Comparison of ENCODE assay signal across 19 cellular contexts in genomic region chr4:128521634-128522253, GRCh38.
DNase-seq lines count a peak whose midpoint lies in the region; ATAC-seq and TF ChIP-seq lines count a peak whose summit lies in the region.
"Had no signal": no experiment of that assay in that cellular context is flagged by ENCODE, and none has a peak within 500 bp of the region (broad histone marks: within the 10 kb centered on the region; RNA-seq: fewer than 3 reads in every experiment).

No MANE protein-coding gene starts in this region.

- H3K27ac Mint-ChIP-seq in CD8-positive, alpha-beta memory T cell = no peak overlapping the region
- H3K27ac Mint-ChIP-seq in stimulated activated naive CD8-positive, alpha-beta T cell treated with anti-CD3 and anti-CD28 coated beads, Interleukin-15, amount 100 ng/mL, for 72 hours = no peak overlapping the region
- H3K27ac Mint-ChIP-seq: activated CD4-positive, alpha-beta memory T cell treated with anti-CD3 and anti-CD28 coated beads, Interleukin-2, amount 10 ng/mL, durations not matched to agents 7 days and 5 days; memory B cell had no signal

- H3K4me3 Mint-ChIP-seq in CD8-positive, alpha-beta memory T cell = no peak overlapping the region
- H3K4me3 Mint-ChIP-seq in stimulated activated naive CD8-positive, alpha-beta T cell treated with anti-CD3 and anti-CD28 coated beads, Interleukin-15, amount 100 ng/mL, for 72 hours = no peak overlapping the region
- H3K4me3 Mint-ChIP-seq: activated CD4-positive, alpha-beta memory T cell treated with anti-CD3 and anti-CD28 coated beads, Interleukin-2, amount 10 ng/mL, durations not matched to agents 7 days and 5 days; memory B cell had no signal

- H3K27me3 ChIP-seq in right cardiac atrium (ENCODE audit: control insufficient read depth, insufficient read depth) (no peaks in the 10 kb centered on the region), hepatocyte (no peaks in the 10 kb centered on the region), aorta (ENCODE audit: control insufficient read depth in 1 of 2, insufficient read depth in 2 of 2, low read length in 1 of 2) (no peaks in the 10 kb centered on the region)
- H3K27me3 ChIP-seq in CD8-positive, alpha-beta memory T cell (ENCODE audit: insufficient read depth, low read length, poor library complexity, severe bottlenecking) = no peaks in the 10 kb centered on the region
- H3K27me3 ChIP-seq: cardiac muscle cell, tibial nerve had no signal

- H4K20me1 ChIP-seq in hepatocyte (ENCODE audit: insufficient read depth, poor library complexity, severe bottlenecking) = no peaks in the 10 kb centered on the region

- H3K4me3 ChIP-seq in right cardiac atrium (ENCODE audit: low read length) (no peak overlapping the region), astrocyte of the spinal cord (ENCODE audit: low read depth, low read length) (no peak overlapping the region), hepatocyte (no peak overlapping the region), aorta (ENCODE audit: low read length in 2 of 2) (no peak overlapping the region)
- H3K4me3 ChIP-seq in CD8-positive, alpha-beta memory T cell (ENCODE audit: low read length) = no peak overlapping the region
- H3K4me3 ChIP-seq: cardiac muscle cell, tibial nerve had no signal

- no peaks in the 10 kb centered on the region for H3K9me3 Mint-ChIP-seq in CD8-positive, alpha-beta memory T cell
- H3K9me3 Mint-ChIP-seq in stimulated activated naive CD8-positive, alpha-beta T cell treated with anti-CD3 and anti-CD28 coated beads, Interleukin-15, amount 100 ng/mL, for 72 hours = no peaks in the 10 kb centered on the region
- H3K9me3 Mint-ChIP-seq: activated CD4-positive, alpha-beta memory T cell treated with anti-CD3 and anti-CD28 coated beads, Interleukin-2, amount 10 ng/mL, durations not matched to agents 7 days and 5 days; memory B cell had no signal

- H3K4me1 ChIP-seq in right cardiac atrium (ENCODE audit: control insufficient read depth, insufficient read depth, low read length) (peaks cover 10% of the 10 kb centered on the region), hepatocyte (ENCODE audit: insufficient read depth) (peaks cover 43% of the 10 kb centered on the region), aorta (ENCODE audit: control insufficient read depth in 1 of 2, insufficient read depth in 2 of 2, low read length in 2 of 2) (peaks cover 8 to 9% of the 10 kb centered on the region in 2 donors)
- H3K4me1 ChIP-seq in CD8-positive, alpha-beta memory T cell (ENCODE audit: insufficient read depth, low read length) = no peaks in the 10 kb centered on the region

- H3K27me3 Mint-ChIP-seq in CD8-positive, alpha-beta memory T cell = peaks cover 6 to 34% of the 10 kb centered on the region in 2 donors
- peaks cover 10% of the 10 kb centered on the region for H3K27me3 Mint-ChIP-seq in stimulated activated naive CD8-positive, alpha-beta T cell treated with anti-CD3 and anti-CD28 coated beads, Interleukin-15, amount 100 ng/mL, for 72 hours

- H3K9me3 ChIP-seq in right cardiac atrium (ENCODE audit: control insufficient read depth, low read length) (no peaks in the 10 kb centered on the region), hepatocyte (ENCODE audit: low read depth) (no peaks in the 10 kb centered on the region), aorta (ENCODE audit: control insufficient read depth, low read length) (no peaks in the 10 kb centered on the region)
- H3K9me3 ChIP-seq in CD8-positive, alpha-beta memory T cell (ENCODE audit: low read length) = no peaks in the 10 kb centered on the region
- H3K9me3 ChIP-seq: tibial nerve had no signal

- H3K4me2 ChIP-seq in hepatocyte = no peak overlapping the region

- ATAC-seq in right cardiac atrium (peak; percentile 23 to 53), Right ventricle myocardium inferior (no peak), aorta (ENCODE audit: low FRiP score) (no peak)
- ATAC-seq in stimulated activated naive CD8-positive, alpha-beta T cell treated with anti-CD3 and anti-CD28 coated beads, Interleukin-15, amount 100 ng/mL, for 72 hours = no peak

- no peaks in the 10 kb centered on the region for H3K79me2 ChIP-seq in hepatocyte

- no peak overlapping the region for H3K27ac ChIP-seq in right cardiac atrium (ENCODE audit: low read length)
- peak overlapping the region; percentile 6 for H3K27ac ChIP-seq in hepatocyte
- H3K27ac ChIP-seq in aorta (ENCODE audit: low read depth in 1 of 2, low read length in 2 of 2) = peak overlapping the region; percentile 22 to 86
- H3K27ac ChIP-seq in CD8-positive, alpha-beta memory T cell (ENCODE audit: low read depth, low read length) = no peak overlapping the region
- H3K27ac ChIP-seq: cardiac muscle cell, tibial nerve had no signal

- CTCF ChIA-PET in CD8-positive, alpha-beta memory T cell (lab: Charles Lee) = no interaction called here

- in situ Hi-C loops in astrocyte of the spinal cord (cut with HindIII; ENCODE audit: low sequenced_read_pairs) = no loop called here

- H3K9me2 ChIP-seq in hepatocyte (replicated peaks; ENCODE audit: insufficient read depth) = no peaks in the 10 kb centered on the region

- no peak for DNase-seq in right cardiac atrium
- DNase-seq in Right ventricle myocardium inferior (ENCODE audit: missing footprints) = no peak
- DNase-seq in astrocyte of the spinal cord (ENCODE audit: low read depth, low spot score) = peak; percentile 59
- no peak for DNase-seq in hepatocyte (ENCODE audit: low spot score)
- DNase-seq in aorta = no peak
- DNase-seq in CD8-positive, alpha-beta memory T cell = no peak
- DNase-seq in NCI-H1092 treated with DMSO at 0.1 percent for 48 hours (lab: John Stamatoyannopoulos, UW) = no peak
- DNase-seq in stimulated activated naive CD8-positive, alpha-beta T cell treated with anti-CD3 and anti-CD28 coated beads, Interleukin-15, amount 100 ng/mL, for 72 hours = no peak
- DNase-seq: ACHN; activated CD4-positive, alpha-beta memory T cell treated with anti-CD3 and anti-CD28 coated beads, Interleukin-2, amount 10 ng/mL, durations not matched to agents 7 days and 5 days; activated gamma-delta T cell; NCI-H1417 treated with DMSO at 0.1 percent for 48 hours; NCI-H526 treated with DMSO at 0.1 percent for 48 hours; posterior cingulate gyrus; RPMI8226; T1000 had no signal

- no peak overlapping the region for H2AFZ ChIP-seq in hepatocyte

- peaks cover 0 to 3% (median 0%) of the 10 kb centered on the region in 3 donors for H3K36me3 Mint-ChIP-seq in CD8-positive, alpha-beta memory T cell
- H3K36me3 Mint-ChIP-seq: memory B cell had no signal

- 59% methylated on average over 10 of the region's 10 CpGs for WGBS in right cardiac atrium
- WGBS in hepatocyte (ENCODE audit: low lambda C conversion rate, missing lambda C conversion rate) = 74% methylated on average over 10 of the region's 10 CpGs
- 55 to 59% methylated on average over 10 of the region's 10 CpGs for WGBS in aorta, 2 donors

- POLR2A ChIA-PET in CD8-positive, alpha-beta memory T cell (lab: Charles Lee) = no interaction called here

- H3K4me1 Mint-ChIP-seq in CD8-positive, alpha-beta memory T cell = no peaks in the 10 kb centered on the region
- H3K4me1 Mint-ChIP-seq in stimulated activated naive CD8-positive, alpha-beta T cell treated with anti-CD3 and anti-CD28 coated beads, Interleukin-15, amount 100 ng/mL, for 72 hours = peaks cover 32% of the 10 kb centered on the region
- H3K4me1 Mint-ChIP-seq: activated CD4-positive, alpha-beta memory T cell treated with anti-CD3 and anti-CD28 coated beads, Interleukin-2, amount 10 ng/mL, durations not matched to agents 7 days and 5 days had no signal

- intact Hi-C loops in right cardiac atrium (cut with DNase I) (no loop called here), Right ventricle myocardium inferior (cut with DNase I) (no loop called here), aorta (cut with DNase I) (loop anchor here (5.0 kb wide), 2 partner anchors 41 to 234 kb away; partner anchors contain the start of gene PGRMC2 (in 1 of the 2))

- TF ChIP-seq CTCF in astrocyte of the spinal cord (IDR thresholded peaks at IDR 0.05; ENCODE audit: low read depth, low read length) (no peak), hepatocyte (IDR thresholded peaks at IDR 0.05; ENCODE audit: poor library complexity) (no peak)

- H3K36me3 ChIP-seq in hepatocyte (replicated peaks; ENCODE audit: insufficient read depth, low read depth) = no peaks in the 10 kb centered on the region
- H3K36me3 ChIP-seq in aorta (ENCODE audit: control insufficient read depth in 1 of 2, insufficient read depth in 2 of 2, low read length in 1 of 2) = no peaks in the 10 kb centered on the region
- H3K36me3 ChIP-seq in CD8-positive, alpha-beta memory T cell (ENCODE audit: insufficient read depth, low read length) = no peaks in the 10 kb centered on the region
- H3K36me3 ChIP-seq: cardiac muscle cell, tibial nerve had no signal

Comparison
In these comparisons a context has a peak if more than half of its experiments do, and no peak if none do; other contexts are left out.
1. ATAC-seq: peak in right cardiac atrium (2 of 2); none in Right ventricle myocardium inferior (single experiment), aorta (single experiment) and stimulated activated naive CD8-positive, alpha-beta T cell treated with anti-CD3 and anti-CD28 coated beads, Interleukin-15, amount 100 ng/mL, for 72 hours (single experiment).
2. H3K27ac ChIP-seq: peak in hepatocyte (single experiment) and aorta (2 of 2); none in right cardiac atrium (single experiment) and CD8-positive, alpha-beta memory T cell (single experiment).
3. intact Hi-C loops: an anchor here in aorta (5.0 kb wide); none called in right cardiac atrium and Right ventricle myocardium inferior.